ENCODE assay signal across 1 cellular context in the genomic region with DNA sequence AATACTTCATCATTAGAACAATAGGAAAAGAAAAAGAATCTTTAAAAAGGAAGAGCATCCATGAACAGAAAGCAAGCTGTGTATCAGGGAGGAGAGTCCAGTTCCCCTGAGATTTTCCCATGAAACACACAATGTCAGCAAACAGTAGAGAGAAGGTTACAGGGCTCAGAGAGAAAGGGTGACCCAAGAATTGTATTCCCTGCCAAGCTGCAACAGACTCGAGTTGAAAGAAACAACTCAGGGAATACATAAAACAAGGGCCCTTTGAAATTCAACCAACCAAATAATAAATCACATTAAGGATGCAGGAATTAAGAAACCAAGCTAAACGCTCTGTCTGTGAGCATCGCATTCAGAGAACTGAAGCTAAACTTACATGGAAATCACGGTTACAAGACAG.
TF ChIP-seq lines count a peak whose summit lies in the region.

No MANE protein-coding gene starts in this region.

TF ChIP-seq in IMR-90, 13 proteins besides CTCF, POLR2A, EP300 and RAD21 (continued from another document):
- TF ChIP-seq NFE2L2 (IDR thresholded peaks at IDR 0.05; ENCODE audit: low read depth, low read length) (no peak), SMC3 (IDR thresholded peaks at IDR 0.05; ENCODE audit: low read depth, low read length) (no peak), MAZ (IDR thresholded peaks at IDR 0.05; ENCODE audit: borderline replicate concordance, low read depth, low read length) (no peak), BHLHE40 (IDR thresholded peaks at IDR 0.05; ENCODE audit: low read depth, low read length) (no peak), CHD1 (IDR thresholded peaks at IDR 0.05; ENCODE audit: low read depth, low read length) (no peak), USF2 (IDR thresholded peaks at IDR 0.05; ENCODE audit: low read depth, low read length) (no peak)
- TF ChIP-seq, protein P1, sequence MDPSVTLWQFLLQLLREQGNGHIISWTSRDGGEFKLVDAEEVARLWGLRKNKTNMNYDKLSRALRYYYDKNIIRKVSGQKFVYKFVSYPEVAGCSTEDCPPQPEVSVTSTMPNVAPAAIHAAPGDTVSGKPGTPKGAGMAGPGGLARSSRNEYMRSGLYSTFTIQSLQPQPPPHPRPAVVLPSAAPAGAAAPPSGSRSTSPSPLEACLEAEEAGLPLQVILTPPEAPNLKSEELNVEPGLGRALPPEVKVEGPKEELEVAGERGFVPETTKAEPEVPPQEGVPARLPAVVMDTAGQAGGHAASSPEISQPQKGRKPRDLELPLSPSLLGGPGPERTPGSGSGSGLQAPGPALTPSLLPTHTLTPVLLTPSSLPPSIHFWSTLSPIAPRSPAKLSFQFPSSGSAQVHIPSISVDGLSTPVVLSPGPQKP (IDR thresholded peaks at IDR 0.05; ENCODE audit: borderline replicate concordance, low read depth, low read length) = no peak
